26 cellular contexts compared by ENCODE assay signal in genomic region chr16:53105565-53105964, GRCh38. TPM values are rescaled to one million over a fixed set of nuclear protein-coding genes. Genes with fewer than 3 reads are reported as not detected.
"Had no signal": no experiment of that assay in that cellular context is flagged by ENCODE, and none has a peak within 500 bp of the region (broad histone marks: within the 10 kb centered on the region; RNA-seq: fewer than 3 reads in every experiment).

No MANE protein-coding gene starts in this region.

- FAIRE-seq: urothelium cell line had no signal

- ATAC-seq: stimulated activated effector memory CD8-positive, alpha-beta T cell treated with anti-CD3 and anti-CD28 coated beads, Interleukin-12 subunit alpha, Interleukin-12 subunit beta, amount 100 ng/mL, for 72 hours; stimulated activated memory B cell treated with anti-CD40 and anti-IgM and Interleukin-4, amounts not matched to agents 10 μg/mL and 1 μg/mL and 100 μg/mL, for 72 hours; stimulated activated naive B cell treated with anti-CD40 and anti-IgM and Interleukin-4, amounts not matched to agents 10 μg/mL and 1 μg/mL and 100 μg/mL, for 72 hours; stimulated activated naive CD8-positive, alpha-beta T cell treated with anti-CD3 and anti-CD28 coated beads, Interleukin-15, amount 100 ng/mL, for 72 hours; stimulated activated naive CD8-positive, alpha-beta T cell treated with anti-CD3 and anti-CD28 coated beads, Interleukin-15, Interleukin-2, amounts not matched to agents 100 U/mL and 50 U/mL, for 24 hours; upper lobe of right lung had no signal

- H3K9me3 ChIP-seq: stomach, suprapubic skin, testis, thoracic aorta, thyroid gland, tibial artery, tibial nerve, transverse colon, upper lobe of left lung, upper lobe of right lung, uterus, vagina had no signal

- H3K27ac ChIP-seq: stomach, suprapubic skin, testis, thoracic aorta, thyroid gland, tibial artery, tibial nerve, transverse colon, upper lobe of left lung, upper lobe of right lung, uterus, vagina had no signal

- H3K4me3 ChIP-seq: stomach, suprapubic skin, testis, thoracic aorta, thyroid gland, tibial artery, tibial nerve, transverse colon, upper lobe of left lung, upper lobe of right lung, uterus, vagina had no signal

- DNase-seq: stimulated activated CD4-positive, alpha-beta T cell treated with anti-CD3 and anti-CD28 coated beads, Interleukin-2, amount 100 ng/mL, for 48 hours; stimulated activated CD4-positive, alpha-beta T cell treated with anti-CD3 and anti-CD28 coated beads, Interleukin-4, amount 100 ng/mL, for 1 hour; stimulated activated CD4-positive, alpha-beta T cell treated with anti-CD3 and anti-CD28 coated beads, Interleukin-4, amount 100 ng/mL, for 24 hours; stimulated activated CD4-positive, alpha-beta T cell treated with anti-CD3 and anti-CD28 coated beads, Interleukin-4, amount 100 ng/mL, for 4 hours; stimulated activated CD8-positive, alpha-beta memory T cell treated with anti-CD3 and anti-CD28 coated beads, Interleukin-4, amount 100 ng/mL, for 48 hours; stimulated activated naive B cell treated with anti-CD40 and anti-IgM and Interleukin-4, amounts not matched to agents 10 μg/mL and 1 μg/mL and 100 μg/mL, for 72 hours; stimulated activated naive CD4-positive, alpha-beta T cell; stimulated activated naive CD4-positive, alpha-beta T cell treated with Interleukin-2 at 50 U/mL for 16 hours; stimulated activated naive CD8-positive, alpha-beta T cell treated with anti-CD3 and anti-CD28 coated beads, Interleukin-15, amount 100 ng/mL, for 72 hours; stimulated activated naive CD8-positive, alpha-beta T cell treated with anti-CD3 and anti-CD28 coated beads, Interleukin-15, Interleukin-2, amounts not matched to agents 100 U/mL and 50 U/mL, for 24 hours; stomach; substantia nigra; testis; thyroid gland; tibial artery; transverse colon; upper lobe of left lung; upper lobe of right lung; uterus had no signal

- H3K36me3 ChIP-seq: stomach, suprapubic skin, thoracic aorta, thyroid gland, tibial artery, tibial nerve, transverse colon, upper lobe of left lung, upper lobe of right lung, uterus, vagina had no signal

- H3K27me3 ChIP-seq: stomach, suprapubic skin, testis, thyroid gland, tibial artery, tibial nerve, transverse colon, upper lobe of left lung, upper lobe of right lung, uterus, vagina had no signal

RNA-seq across cellular contexts. Expression of gene CHD9NB, which starts 52.9 kb away (rescaled TPM):
- total RNA-seq: vagina had no signal
